ENCODE assay signal across 11 cellular contexts in genomic region chr7:43341132-43341531, GRCh38.
"Had no signal": no experiment of that assay in that cellular context is flagged by ENCODE, and none has a peak within 500 bp of the region (broad histone marks: within the 10 kb centered on the region; RNA-seq: fewer than 3 reads in every experiment).

No MANE protein-coding gene starts in this region.

- H3K27ac ChIP-seq: GM23248 had no signal

- H3K4me3 ChIP-seq: GM23248, GM23338, HAP-1 had no signal

- DNase-seq: GM23248, GOT3, H7, H9, HCEC 1CT, HFFc6 had no signal

- H3K4me1 ChIP-seq: HAP-1 had no signal

- H3K4me2 ChIP-seq: GM23338 had no signal

- ATAC-seq: GM23338, HCT116 had no signal

- FAIRE-seq: H1, H54 had no signal

- H3K36me3 ChIP-seq: HAP-1 had no signal

- H3K9me3 ChIP-seq: HAP-1 had no signal
